In genomic region chr1:6419397-6419802, GRCh38 we compare ENCODE assay signal across 10 cellular contexts. TPM values are rescaled to one million over a fixed set of nuclear protein-coding genes. Genes with fewer than 3 reads are reported as not detected.
A peak's percentile ranks its signal among the peaks of the same experiment; 100 is the strongest.
DNase-seq lines count a peak whose midpoint lies in the region; ATAC-seq, FAIRE-seq and TF ChIP-seq lines count a peak whose summit lies in the region.
"Had no signal": no experiment of that assay in that cellular context is flagged by ENCODE, and none has a peak within 500 bp of the region (broad histone marks: within the 10 kb centered on the region; RNA-seq: fewer than 3 reads in every experiment).

No MANE protein-coding gene starts in this region.

- CTCF ChIA-PET in A549 (lab: Yijun Ruan, JAX): interaction anchor here (3.9 to 6.8 kb wide), 3 partner anchors 14 to 56 kb away, joined by 15 to 96 read pairs (median 42); no protein-coding TSS in a partner anchor

- peak overlapping the region; percentile 98 for H3K4me2 ChIP-seq in A549

- H3K4me1 ChIP-seq in A549 (peaks cover 32% of the 10 kb centered on the region), ES-I3 (ENCODE audit: insufficient read depth, low read length) (peaks cover 28% of the 10 kb centered on the region), mucosa of rectum (ENCODE audit: control insufficient read depth in 2 of 2, insufficient read depth in 2 of 2, low read length in 2 of 2) (peaks cover 41 to 47% of the 10 kb centered on the region in 2 donors)

- no peak for TF ChIP-seq POLR2A in A549 (IDR thresholded peaks at IDR 0.05; ENCODE audit: low read length)

- no peak for TF ChIP-seq EP300 in A549 (IDR thresholded peaks at IDR 0.05)

- H3K27me3 ChIP-seq in mucosa of rectum (ENCODE audit: control insufficient read depth in 2 of 2, insufficient read depth in 2 of 2, low read length in 2 of 2): peaks cover 23 to 38% of the 10 kb centered on the region in 2 donors

- ATAC-seq in A549 (peak in 1 of 2 experiments; percentile 18; a peak in 3 of 6 replicates), GM19455 (IDR thresholded peaks at IDR 0.05; ENCODE audit: unreplicated experiment) (no peak), HG03520 (IDR thresholded peaks at IDR 0.05; ENCODE audit: unreplicated experiment) (no peak)

- H3K4me3 ChIP-seq in A549: peak overlapping the region; percentile 52
- H3K4me3 ChIP-seq in mucosa of rectum (ENCODE audit: low read length in 2 of 2): peak overlapping the region; percentile 54 to 58

- POLR2A ChIA-PET in A549 (lab: Yijun Ruan, JAX): no interaction called here

- DNase-seq in A549 (ENCODE audit: low read depth in 1 of 2, low spot score in 1 of 2) (peak in 1 of 2 experiments; percentile 41), dermis blood vessel endothelial cell (peak; percentile 38), posterior vena cava (ENCODE audit: low spot score) (no peak), mucosa of gallbladder (ENCODE audit: low spot score) (no peak)
- DNase-seq: activated T-cell treated with anti-CD3 and anti-CD28 coated beads, Interleukin-2, amount 50 U/mL, for 4 hours had no signal

- H3K36me3 ChIP-seq in ES-I3 (ENCODE audit: insufficient read depth, low read length) (no peaks in the 10 kb centered on the region), mucosa of rectum (ENCODE audit: control insufficient read depth in 2 of 2, insufficient read depth in 2 of 2, low read length in 2 of 2) (no peaks in the 10 kb centered on the region)

- WGBS in A549 (ENCODE audit: missing lambda C conversion rate): no CpG with 5 or more reads among the region's 48 CpGs

- peak overlapping the region; percentile 51; the same call in 1 of the 2 replicates for H3K9ac ChIP-seq in ES-I3 (ENCODE audit: low read depth, low read length)
- peak overlapping the region in 1 of 2 donors; percentile 66 for H3K9ac ChIP-seq in mucosa of rectum (ENCODE audit: low read depth in 1 of 2, low read length in 2 of 2)

- no peak for TF ChIP-seq CTCF in A549 (IDR thresholded peaks at IDR 0.05)

- H3K27ac ChIP-seq in A549: peak overlapping the region; percentile 57 to 82; a peak in 5 of 6 replicates
- peak overlapping the region; percentile 61 to 63 for H3K27ac ChIP-seq in mucosa of rectum (ENCODE audit: low read depth in 2 of 2, low read length in 2 of 2)

- no peak for TF ChIP-seq RAD21 in A549 (conservative IDR thresholded peaks at IDR 0.05 in 1 of 2, IDR thresholded peaks at IDR 0.05 in 1 of 2)

- FAIRE-seq in A549 (lab: Jason Lieb, UNC): no peak

- H3K9me3 ChIP-seq in A549: no peaks in the 10 kb centered on the region
- no peaks in the 10 kb centered on the region for H3K9me3 ChIP-seq in ES-I3 (ENCODE audit: control insufficient read depth, insufficient read depth, low read length)
- no peaks in the 10 kb centered on the region for H3K9me3 ChIP-seq in mucosa of rectum (ENCODE audit: control insufficient read depth in 2 of 2, low read length in 2 of 2)

- intact Hi-C loops in posterior vena cava (cut with DNase I): no loop called here

TF ChIP-seq in A549, 52 proteins besides CTCF, POLR2A, EP300 and RAD21:
- TF ChIP-seq, protein P1, sequence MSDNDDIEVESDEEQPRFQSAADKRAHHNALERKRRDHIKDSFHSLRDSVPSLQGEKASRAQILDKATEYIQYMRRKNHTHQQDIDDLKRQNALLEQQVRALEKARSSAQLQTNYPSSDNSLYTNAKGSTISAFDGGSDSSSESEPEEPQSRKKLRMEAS (IDR thresholded peaks at IDR 0.05): no peak
- no peak for TF ChIP-seq NR3C1 (IDR thresholded peaks at IDR 0.05)
- TF ChIP-seq GATA3 (IDR thresholded peaks at IDR 0.05; ENCODE audit: borderline replicate concordance): no peak
- TF ChIP-seq HOXB5 (CRISPR knock-in tag; IDR thresholded peaks at IDR 0.05): no peak
- no peak for TF ChIP-seq JUNB (IDR thresholded peaks at IDR 0.05)

RNA-seq across cellular contexts. Expression of gene HES2, which starts 0.3 kb away (rescaled TPM):
- polyA plus RNA-seq in A549 (2011; rRNA removed) (1.8 and 2.0 TPM in 2 replicates), A549 (2017; fragmentation: RNase III; extraction: RNeasy Plus Mini Kit Qiagen cat#74134 plus additional on column Dnase treatment) (0.75 to 1.3 TPM (median 0.79 TPM) in 3 replicates)
- polyA plus RNA-seq in A549 (2012; cell fraction: cytosol; rRNA removed): 2.0 and 2.2 TPM in 2 replicates
- polyA plus RNA-seq in A549 (2012; cell fraction: nucleus; rRNA removed): 1.4 and 1.6 TPM in 2 replicates
- polyA minus RNA-seq in A549 (2011; rRNA and poly(A)+ RNA removed): 0.54 and 0.87 TPM in 2 replicates
- total RNA-seq in dermis blood vessel endothelial cell (9.9 and 14.1 TPM in 2 replicates), posterior vena cava (under 1 TPM in 1 of 2 donors, not detected in 1; 0.14 TPM), mucosa of gallbladder (0.09 TPM)
- total RNA-seq: activated T-cell treated with anti-CD3 and anti-CD28 coated beads, Interleukin-2, amount 50 U/mL, for 4 hours had no signal

RNA-seq across cellular contexts. Expression of gene ESPN, which starts 5.2 kb away (rescaled TPM):
- polyA plus RNA-seq in A549 (2011; rRNA removed) (0.13 and 0.22 TPM in 2 replicates), A549 (2017; fragmentation: RNase III; extraction: RNeasy Plus Mini Kit Qiagen cat#74134 plus additional on column Dnase treatment) (0.17 to 0.28 TPM (median 0.18 TPM) in 3 replicates)
- polyA plus RNA-seq in A549 (2012; cell fraction: cytosol; rRNA removed): 0.22 and 0.29 TPM in 2 replicates
- 0.81 and 1.1 TPM in 2 replicates for polyA plus RNA-seq in A549 (2012; cell fraction: nucleus; rRNA removed)
- not detected in 2 replicates for polyA minus RNA-seq in A549 (2011; rRNA and poly(A)+ RNA removed)
- total RNA-seq in dermis blood vessel endothelial cell (0.60 and 0.68 TPM in 2 replicates), posterior vena cava (not detected), mucosa of gallbladder (3.1 TPM)
- total RNA-seq: HT1080 had no signal

RNA-seq across cellular contexts. Expression of gene ACOT7, which starts 25.8 kb away (rescaled TPM):
- polyA plus RNA-seq in A549 (2011; rRNA removed) (49.6 and 50.9 TPM in 2 replicates), A549 (2017; fragmentation: RNase III; extraction: RNeasy Plus Mini Kit Qiagen cat#74134 plus additional on column Dnase treatment) (46.1 to 53.6 TPM (median 48.0 TPM) in 3 replicates)
- 143 and 151 TPM in 2 replicates for polyA plus RNA-seq in A549 (2012; cell fraction: cytosol; rRNA removed)
- polyA plus RNA-seq in A549 (2012; cell fraction: nucleus; rRNA removed): 130 and 149 TPM in 2 replicates
- 32.2 and 33.2 TPM in 2 replicates for polyA minus RNA-seq in A549 (2011; rRNA and poly(A)+ RNA removed)
- total RNA-seq in dermis blood vessel endothelial cell (17.5 and 33.7 TPM in 2 replicates), posterior vena cava (10 to 100 TPM; 17.6 to 26.5 TPM), mucosa of gallbladder (21.4 TPM)

RNA-seq across cellular contexts. Expression of gene TNFRSF25, which starts 46.6 kb away (rescaled TPM):
- polyA plus RNA-seq in A549 (2011; rRNA removed) (0.65 and 0.85 TPM in 2 replicates), A549 (2017; fragmentation: RNase III; extraction: RNeasy Plus Mini Kit Qiagen cat#74134 plus additional on column Dnase treatment) (3.0 to 4.5 TPM (median 3.4 TPM) in 3 replicates)
- 2.1 and 2.6 TPM in 2 replicates for polyA plus RNA-seq in A549 (2012; cell fraction: cytosol; rRNA removed)
- 23.2 and 24.6 TPM in 2 replicates for polyA plus RNA-seq in A549 (2012; cell fraction: nucleus; rRNA removed)
- polyA minus RNA-seq in A549 (2011; rRNA and poly(A)+ RNA removed): 0.04 and 0.83 TPM in 2 replicates
- total RNA-seq in dermis blood vessel endothelial cell (8.0 and 17.4 TPM in 2 replicates), posterior vena cava (1 to 10 TPM; 7.0 to 9.2 TPM), mucosa of gallbladder (20.6 TPM)
